In genomic region chr17:80704894-80705293, GRCh38 we compare ENCODE assay signal across 1 cellular context.
TF ChIP-seq lines count a peak whose summit lies in the region.

No MANE protein-coding gene starts in this region.

TF ChIP-seq in GM23338, 12 proteins besides CTCF, POLR2A, EP300 and RAD21:
- TF ChIP-seq, protein P1, sequence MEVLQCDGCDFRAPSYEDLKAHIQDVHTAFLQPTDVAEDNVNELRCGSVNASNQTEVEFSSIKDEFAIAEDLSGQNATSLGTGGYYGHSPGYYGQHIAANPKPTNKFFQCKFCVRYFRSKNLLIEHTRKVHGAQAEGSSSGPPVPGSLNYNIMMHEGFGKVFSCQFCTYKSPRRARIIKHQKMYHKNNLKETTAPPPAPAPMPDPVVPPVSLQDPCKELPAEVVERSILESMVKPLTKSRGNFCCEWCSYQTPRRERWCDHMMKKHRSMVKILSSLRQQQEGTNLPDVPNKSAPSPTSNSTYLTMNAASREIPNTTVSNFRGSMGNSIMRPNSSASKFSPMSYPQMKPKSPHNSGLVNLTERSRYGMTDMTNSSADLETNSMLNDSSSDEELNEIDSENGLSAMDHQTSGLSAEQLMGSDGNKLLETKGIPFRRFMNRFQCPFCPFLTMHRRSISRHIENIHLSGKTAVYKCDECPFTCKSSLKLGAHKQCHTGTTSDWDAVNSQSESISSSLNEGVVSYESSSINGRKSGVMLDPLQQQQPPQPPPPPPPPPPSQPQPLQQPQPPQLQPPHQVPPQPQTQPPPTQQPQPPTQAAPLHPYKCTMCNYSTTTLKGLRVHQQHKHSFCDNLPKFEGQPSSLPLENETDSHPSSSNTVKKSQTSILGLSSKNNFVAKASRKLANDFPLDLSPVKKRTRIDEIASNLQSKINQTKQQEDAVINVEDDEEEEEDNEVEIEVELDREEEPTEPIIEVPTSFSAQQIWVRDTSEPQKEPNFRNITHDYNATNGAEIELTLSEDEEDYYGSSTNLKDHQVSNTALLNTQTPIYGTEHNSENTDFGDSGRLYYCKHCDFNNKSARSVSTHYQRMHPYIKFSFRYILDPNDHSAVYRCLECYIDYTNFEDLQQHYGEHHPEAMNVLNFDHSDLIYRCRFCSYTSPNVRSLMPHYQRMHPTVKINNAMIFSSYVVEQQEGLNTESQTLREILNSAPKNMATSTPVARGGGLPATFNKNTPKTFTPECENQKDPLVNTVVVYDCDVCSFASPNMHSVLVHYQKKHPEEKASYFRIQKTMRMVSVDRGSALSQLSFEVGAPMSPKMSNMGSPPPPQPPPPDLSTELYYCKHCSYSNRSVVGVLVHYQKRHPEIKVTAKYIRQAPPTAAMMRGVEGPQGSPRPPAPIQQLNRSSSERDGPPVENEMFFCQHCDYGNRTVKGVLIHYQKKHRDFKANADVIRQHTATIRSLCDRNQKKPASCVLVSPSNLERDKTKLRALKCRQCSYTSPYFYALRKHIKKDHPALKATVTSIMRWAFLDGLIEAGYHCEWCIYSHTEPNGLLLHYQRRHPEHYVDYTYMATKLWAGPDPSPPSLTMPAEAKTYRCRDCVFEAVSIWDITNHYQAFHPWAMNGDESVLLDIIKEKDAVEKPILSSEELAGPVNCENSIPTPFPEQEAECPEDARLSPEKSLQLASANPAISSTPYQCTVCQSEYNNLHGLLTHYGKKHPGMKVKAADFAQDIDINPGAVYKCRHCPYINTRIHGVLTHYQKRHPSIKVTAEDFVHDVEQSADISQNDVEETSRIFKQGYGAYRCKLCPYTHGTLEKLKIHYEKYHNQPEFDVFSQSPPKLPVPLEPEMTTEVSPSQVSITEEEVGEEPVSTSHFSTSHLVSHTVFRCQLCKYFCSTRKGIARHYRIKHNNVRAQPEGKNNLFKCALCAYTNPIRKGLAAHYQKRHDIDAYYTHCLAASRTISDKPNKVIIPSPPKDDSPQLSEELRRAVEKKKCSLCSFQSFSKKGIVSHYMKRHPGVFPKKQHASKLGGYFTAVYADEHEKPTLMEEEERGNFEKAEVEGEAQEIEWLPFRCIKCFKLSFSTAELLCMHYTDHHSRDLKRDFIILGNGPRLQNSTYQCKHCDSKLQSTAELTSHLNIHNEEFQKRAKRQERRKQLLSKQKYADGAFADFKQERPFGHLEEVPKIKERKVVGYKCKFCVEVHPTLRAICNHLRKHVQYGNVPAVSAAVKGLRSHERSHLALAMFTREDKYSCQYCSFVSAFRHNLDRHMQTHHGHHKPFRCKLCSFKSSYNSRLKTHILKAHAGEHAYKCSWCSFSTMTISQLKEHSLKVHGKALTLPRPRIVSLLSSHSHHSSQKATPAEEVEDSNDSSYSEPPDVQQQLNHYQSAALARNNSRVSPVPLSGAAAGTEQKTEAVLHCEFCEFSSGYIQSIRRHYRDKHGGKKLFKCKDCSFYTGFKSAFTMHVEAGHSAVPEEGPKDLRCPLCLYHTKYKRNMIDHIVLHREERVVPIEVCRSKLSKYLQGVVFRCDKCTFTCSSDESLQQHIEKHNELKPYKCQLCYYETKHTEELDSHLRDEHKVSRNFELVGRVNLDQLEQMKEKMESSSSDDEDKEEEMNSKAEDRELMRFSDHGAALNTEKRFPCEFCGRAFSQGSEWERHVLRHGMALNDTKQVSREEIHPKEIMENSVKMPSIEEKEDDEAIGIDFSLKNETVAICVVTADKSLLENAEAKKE (CRISPR knock-in tag; IDR thresholded peaks at IDR 0.05), result no peak
- TF ChIP-seq ZNF331 (CRISPR knock-in tag; IDR thresholded peaks at IDR 0.05; ENCODE audit: low read depth) (no peak), JUNB (IDR thresholded peaks at IDR 0.05; ENCODE audit: unreplicated experiment) (no peak), NANOG (IDR thresholded peaks at IDR 0.05; ENCODE audit: borderline replicate concordance) (no peak), STAT1 (IDR thresholded peaks at IDR 0.05; ENCODE audit: unreplicated experiment) (no peak)
